Comparison of ENCODE assay signal across 29 cellular contexts in genomic region chr17:50889528-50890118, GRCh38. TPM values are rescaled to one million over a fixed set of nuclear protein-coding genes. Genes with fewer than 3 reads are reported as not detected.
DNase-seq lines count a peak whose midpoint lies in the region; ATAC-seq and TF ChIP-seq lines count a peak whose summit lies in the region.
"Had no signal": no experiment of that assay in that cellular context is flagged by ENCODE, and none has a peak within 500 bp of the region (broad histone marks: within the 10 kb centered on the region; RNA-seq: fewer than 3 reads in every experiment).

No MANE protein-coding gene starts in this region.

- H3K9me3 Mint-ChIP-seq in Caco-2 (ENCODE audit: unreplicated experiment): no peaks in the 10 kb centered on the region
- no peaks in the 10 kb centered on the region for H3K9me3 Mint-ChIP-seq in activated CD8-positive, alpha-beta T cell treated with anti-CD3 and anti-CD28 coated beads, Interleukin-2, amount 10 ng/mL, durations not matched to agents 7 days and 5 days (ENCODE audit: insufficient read depth)
- H3K9me3 Mint-ChIP-seq: activated naive CD8-positive, alpha-beta T cell treated with anti-CD3 and anti-CD28 coated beads, Interleukin-2, amount 10 ng/mL, durations not matched to agents 7 days and 5 days; activated T-cell treated with anti-CD3 and anti-CD28 coated beads, Interleukin-2, amount 50 U/mL, for 24 hours had no signal

- peaks cover 59% of the 10 kb centered on the region for H3K4me1 Mint-ChIP-seq in Caco-2 (ENCODE audit: low read depth, unreplicated experiment)
- H3K4me1 Mint-ChIP-seq in activated CD8-positive, alpha-beta T cell treated with anti-CD3 and anti-CD28 coated beads, Interleukin-2, amount 10 ng/mL, durations not matched to agents 7 days and 5 days (ENCODE audit: low read depth): peaks cover 12% of the 10 kb centered on the region

- TSS peak; percentile 66 for BruUV-seq in Caco-2 (replicated peaks; lab: Mats Ljungman, UMichigan)

- H3K36me3 ChIP-seq in Caco-2 (ENCODE audit: control insufficient read depth, insufficient read depth, low read length) (no peaks in the 10 kb centered on the region), heart right ventricle (no peaks in the 10 kb centered on the region), muscle layer of duodenum (ENCODE audit: control insufficient read depth in 1 of 2, insufficient read depth in 2 of 2, low read length in 2 of 2) (no peaks in the 10 kb centered on the region)
- H3K36me3 ChIP-seq: tibial nerve had no signal

- H3K27ac ChIP-seq in VCaP (no peak overlapping the region), heart right ventricle (peak overlapping the region in 8 of 10 donors; percentile 9 to 67 (median 38)), muscle layer of duodenum (ENCODE audit: low read length) (peak overlapping the region; percentile 1)
- H3K27ac ChIP-seq: HL-60, psoas muscle, tibial nerve had no signal

- H3K4me3 ChIP-seq in Caco-2 (ENCODE audit: low read depth, low read length): no peak overlapping the region
- no peak overlapping the region for H3K4me3 ChIP-seq in heart right ventricle
- H3K4me3 ChIP-seq in muscle layer of duodenum (ENCODE audit: low read depth in 1 of 2, low read length in 2 of 2): no peak overlapping the region
- H3K4me3 ChIP-seq: psoas muscle, tibial nerve had no signal

- CTCF ChIA-PET in Caco-2 (lab: Charles Lee): interaction anchor here (0.5 to 1.4 kb wide), 8 partner anchors 16 to 1514 kb away, joined by 3 to 7 read pairs (median 4); partner anchors contain the start of genes NME1 and TOB1
- CTCF ChIA-PET in activated CD8-positive, alpha-beta T cell treated with anti-CD3 and anti-CD28 coated beads, Interleukin-2, amount 10 ng/mL, durations not matched to agents 7 days and 5 days (lab: Charles Lee): interaction anchor here (1.1 kb wide), 1 partner anchor 22 kb away, joined by 3 read pairs; no protein-coding TSS in a partner anchor

- DNase-seq in Caco-2 (peak; percentile 65 to 79), heart right ventricle (no peak), GM13977 (ENCODE audit: low spot score) (no peak), GM19240 (ENCODE audit: insufficient read length, low spot score) (no peak)
- DNase-seq in activated CD8-positive, alpha-beta T cell treated with anti-CD3 and anti-CD28 coated beads, Interleukin-2, amount 10 ng/mL, durations not matched to agents 7 days and 5 days: no peak
- DNase-seq: ACHN; activated CD4-positive, alpha-beta T cell treated with anti-CD3 and anti-CD28 coated beads for 36 hours; activated gamma-delta T cell; activated naive CD8-positive, alpha-beta T cell treated with anti-CD3 and anti-CD28 coated beads, Interleukin-2, amount 10 ng/mL, durations not matched to agents 7 days and 5 days; activated T-cell treated with anti-CD3 and anti-CD28 coated beads, Interleukin-2, amount 50 U/mL, for 24 hours; cerebellar nuclear complex; DND-41; Kasumi-1; kidney glomerular epithelial cell; NCI-H1436 treated with DMSO at 0.1 percent for 48 hours; NCI-H2107; NCI-H82; psoas muscle; SK-N-SH; stimulated activated CD8-positive, alpha-beta memory T cell treated with anti-CD3 and anti-CD28 coated beads, Interleukin-4, amount 100 ng/mL, for 48 hours; T-helper 17 cell had no signal

- TF ChIP-seq CTCF in Caco-2 (IDR thresholded peaks at IDR 0.05; ENCODE audit: insufficient read depth in 1 of 2, low read depth in 1 of 2, low read length in 1 of 2, severe bottlenecking in 1 of 2, unreplicated experiment in 1 of 2) (no peak), VCaP (conservative IDR thresholded peaks at IDR 0.05) (0 out of 2 replicates have a peak, but pooled peaks have one; percentile 6), heart right ventricle (IDR thresholded peaks at IDR 0.05) (no peak), GM13977 (IDR thresholded peaks at IDR 0.05; ENCODE audit: extremely low read depth, insufficient read depth, missing control alignments) (no peak)

- in situ Hi-C loops in GM13977 (cut with MboI; ENCODE audit: low pct_unique_long_range_greater_than_20kb, low sequenced_read_pairs, unreplicated experiment): no loop called here

- intact Hi-C loops in Caco-2 (cut with micrococcal nuclease; ENCODE audit: unreplicated experiment): loop anchor here (1.0 kb wide), 1 partner anchor 22 kb away; no protein-coding TSS in a partner anchor
- intact Hi-C loops in heart right ventricle (cut with DNase I): no loop called here

- no peaks in the 10 kb centered on the region for H3K27me3 Mint-ChIP-seq in Caco-2 (ENCODE audit: insufficient read depth, unreplicated experiment)
- H3K27me3 Mint-ChIP-seq in activated CD8-positive, alpha-beta T cell treated with anti-CD3 and anti-CD28 coated beads, Interleukin-2, amount 10 ng/mL, durations not matched to agents 7 days and 5 days (ENCODE audit: low read depth): peaks cover 23% of the 10 kb centered on the region
- H3K27me3 Mint-ChIP-seq: activated CD4-positive, alpha-beta T cell treated with anti-CD3 and anti-CD28 coated beads for 36 hours; activated T-cell treated with anti-CD3 and anti-CD28 coated beads, Interleukin-2, amount 50 U/mL, for 24 hours; T-helper 17 cell had no signal

- H3K4me3 Mint-ChIP-seq in Caco-2 (ENCODE audit: unreplicated experiment): peak overlapping the region; percentile 10
- no peak overlapping the region for H3K4me3 Mint-ChIP-seq in activated CD8-positive, alpha-beta T cell treated with anti-CD3 and anti-CD28 coated beads, Interleukin-2, amount 10 ng/mL, durations not matched to agents 7 days and 5 days
- H3K4me3 Mint-ChIP-seq: activated CD4-positive, alpha-beta T cell treated with anti-CD3 and anti-CD28 coated beads for 36 hours; activated naive CD8-positive, alpha-beta T cell treated with anti-CD3 and anti-CD28 coated beads, Interleukin-2, amount 10 ng/mL, durations not matched to agents 7 days and 5 days; activated T-cell treated with anti-CD3 and anti-CD28 coated beads, Interleukin-2, amount 50 U/mL, for 24 hours; T-helper 17 cell had no signal

- H3K4me1 ChIP-seq in Caco-2: peaks cover 69% of the 10 kb centered on the region
- H3K4me1 ChIP-seq in heart right ventricle: peaks cover 0 to 14% (median 3%) of the 10 kb centered on the region in 9 donors
- no peaks in the 10 kb centered on the region for H3K4me1 ChIP-seq in muscle layer of duodenum (ENCODE audit: control insufficient read depth in 1 of 2, insufficient read depth in 2 of 2, low read length in 2 of 2)

- POLR2A ChIA-PET in Caco-2 (lab: Charles Lee): interaction anchor here (0.6 to 4.5 kb wide), 5 partner anchors 15 to 202 kb away, joined by 4 to 99 read pairs (median 5); partner anchors contain the start of gene TOB1
- POLR2A ChIA-PET in activated CD8-positive, alpha-beta T cell treated with anti-CD3 and anti-CD28 coated beads, Interleukin-2, amount 10 ng/mL, durations not matched to agents 7 days and 5 days (lab: Charles Lee): interaction anchor here (2.5 kb wide), 1 partner anchor 23 kb away, joined by 14 read pairs; the partner anchor contains the start of gene TOB1

- no peaks in the 10 kb centered on the region for H3K9me3 ChIP-seq in Caco-2
- no peaks in the 10 kb centered on the region for H3K9me3 ChIP-seq in heart right ventricle
- no peaks in the 10 kb centered on the region for H3K9me3 ChIP-seq in muscle layer of duodenum (ENCODE audit: control insufficient read depth in 1 of 2, low read length in 2 of 2)
- H3K9me3 ChIP-seq: psoas muscle, SK-N-SH, tibial nerve had no signal

- peak in 6 of 8 donors; percentile 43 to 75 (median 64) for ATAC-seq in heart right ventricle
- no peak for ATAC-seq in activated CD8-positive, alpha-beta T cell treated with anti-CD3 and anti-CD28 coated beads, Interleukin-2, amount 10 ng/mL, durations not matched to agents 7 days and 5 days
- ATAC-seq in HG03095 (IDR thresholded peaks at IDR 0.05; ENCODE audit: unreplicated experiment): no peak
- ATAC-seq: activated CD4-positive, alpha-beta T cell treated with anti-CD3 and anti-CD28 coated beads for 36 hours; T-helper 17 cell had no signal

- H3K27me3 ChIP-seq in Caco-2 (replicated peaks; ENCODE audit: control insufficient read depth, insufficient read depth, low read length) (no peaks in the 10 kb centered on the region), heart right ventricle (no peaks in the 10 kb centered on the region), muscle layer of duodenum (ENCODE audit: low read depth, low read length) (no peaks in the 10 kb centered on the region)
- H3K27me3 ChIP-seq: tibial nerve had no signal

- peak overlapping the region; percentile 90 for H3K27ac Mint-ChIP-seq in Caco-2 (ENCODE audit: unreplicated experiment)
- no peak overlapping the region for H3K27ac Mint-ChIP-seq in activated CD8-positive, alpha-beta T cell treated with anti-CD3 and anti-CD28 coated beads, Interleukin-2, amount 10 ng/mL, durations not matched to agents 7 days and 5 days
- H3K27ac Mint-ChIP-seq: activated CD4-positive, alpha-beta T cell treated with anti-CD3 and anti-CD28 coated beads for 36 hours; activated naive CD8-positive, alpha-beta T cell treated with anti-CD3 and anti-CD28 coated beads, Interleukin-2, amount 10 ng/mL, durations not matched to agents 7 days and 5 days; activated T-cell treated with anti-CD3 and anti-CD28 coated beads, Interleukin-2, amount 50 U/mL, for 24 hours; T-helper 17 cell had no signal

- H3K36me3 Mint-ChIP-seq in Caco-2 (ENCODE audit: insufficient read depth, unreplicated experiment): peaks cover 5% of the 10 kb centered on the region
- no peaks in the 10 kb centered on the region for H3K36me3 Mint-ChIP-seq in activated CD8-positive, alpha-beta T cell treated with anti-CD3 and anti-CD28 coated beads, Interleukin-2, amount 10 ng/mL, durations not matched to agents 7 days and 5 days (ENCODE audit: low read depth)
- H3K36me3 Mint-ChIP-seq: activated naive CD8-positive, alpha-beta T cell treated with anti-CD3 and anti-CD28 coated beads, Interleukin-2, amount 10 ng/mL, durations not matched to agents 7 days and 5 days had no signal

- WGBS in heart right ventricle, 2 donors: 65 to 66% methylated on average over 3 of the region's 3 CpGs

RNA-seq across cellular contexts. Expression of gene TOB1, which starts 23.5 kb away (rescaled TPM):
- 114 TPM in 2 replicates for total RNA-seq in Caco-2 (2022)
- total RNA-seq in heart right ventricle: 100 to 1,000 TPM in 6 of 10 donors, 10 to 100 TPM in 4; 54.7 to 134 (median 106) TPM
- 10 to 100 TPM; 15.6 to 31.7 TPM for polyA plus RNA-seq in heart right ventricle
- total RNA-seq in activated CD8-positive, alpha-beta T cell treated with anti-CD3 and anti-CD28 coated beads, Interleukin-2, amount 10 ng/mL, durations not matched to agents 7 days and 5 days: 10 to 100 TPM; 44.5 to 47.6 TPM

RNA-seq across cellular contexts. Expression of gene WFIKKN2, which starts 54.2 kb away (rescaled TPM):
- total RNA-seq in Caco-2 (2022): not detected in 2 replicates
- 1 to 10 TPM in 2 of 10 donors, under 1 TPM in 8; 0.22 to 1.7 (median 0.54) TPM for total RNA-seq in heart right ventricle
- polyA plus RNA-seq in heart right ventricle: under 1 TPM; 0.10 to 0.51 TPM
- not detected for total RNA-seq in activated CD8-positive, alpha-beta T cell treated with anti-CD3 and anti-CD28 coated beads, Interleukin-2, amount 10 ng/mL, durations not matched to agents 7 days and 5 days
- total RNA-seq: activated CD4-positive, alpha-beta T cell treated with anti-CD3 and anti-CD28 coated beads for 36 hours; activated CD8-positive, alpha-beta memory T cell treated with anti-CD3 and anti-CD28 coated beads for 36 hours; activated naive CD8-positive, alpha-beta T cell treated with anti-CD3 and anti-CD28 coated beads, Interleukin-2, amount 10 ng/mL, durations not matched to agents 7 days and 5 days; RPMI7951; T-helper 17 cell had no signal
- polyA plus RNA-seq: BJ, SK-N-SH had no signal

Comparison
In these comparisons a context has a peak if more than half of its experiments do, and no peak if none do; other contexts are left out.
1. DNase-seq: peak in Caco-2 (2 of 2); none in heart right ventricle (0 of 2), GM13977 (single experiment), activated CD8-positive, alpha-beta T cell treated with anti-CD3 and anti-CD28 coated beads, Interleukin-2, amount 10 ng/mL, durations not matched to agents 7 days and 5 days (single experiment) and GM19240 (single experiment).
2. ATAC-seq: peak in heart right ventricle (6 of 8); none in activated CD8-positive, alpha-beta T cell treated with anti-CD3 and anti-CD28 coated beads, Interleukin-2, amount 10 ng/mL, durations not matched to agents 7 days and 5 days (single experiment) and HG03095 (single experiment).